Comparison of ENCODE assay signal across 8 cellular contexts in genomic region chr17:61862975-61863800, GRCh38. TPM values are rescaled to one million over a fixed set of nuclear protein-coding genes. Genes with fewer than 3 reads are reported as not detected.
DNase-seq lines count a peak whose midpoint lies in the region; ATAC-seq and TF ChIP-seq lines count a peak whose summit lies in the region.

BRIP1 (minus strand) TSS chr17:61863528; CDS start chr17:61861539, 1,989 bp downstream.

- H3K4me1 ChIP-seq in ovary (ENCODE audit: insufficient read depth) (peaks cover 2% of the 10 kb centered on the region), thyroid gland (peaks cover 0 to 5% of the 10 kb centered on the region in 2 donors)

- TF ChIP-seq POLR2A in ovary (IDR thresholded peaks at IDR 0.05) (no peak), thyroid gland (IDR thresholded peaks at IDR 0.05) (no peak)

- peak within 1 kb of the TSS; percentile 62 for H3K4me3 ChIP-seq in ovary
- peak within 1 kb of the TSS; percentile 50 to 82 (median 63) for H3K4me3 ChIP-seq in thyroid gland (replicated peaks in 1 of 3)

- H3K27ac Mint-ChIP-seq in activated naive CD4-positive, alpha-beta T cell treated with anti-CD3 and anti-CD28 coated beads, Interleukin-2, amount 50 U/mL, for 24 hours, result peak within 1 kb of the TSS; percentile 90

- H3K9me3 ChIP-seq in ovary, result no peaks in the 10 kb centered on the region
- no peaks in the 10 kb centered on the region for H3K9me3 ChIP-seq in thyroid gland

- 0 to 1% (median 1%) methylated on average over 42 to 43 of the region's 43 CpGs for WGBS in ovary, 3 donors
- 0 to 1% methylated on average over 33 to 43 of the region's 43 CpGs for WGBS in thyroid gland, 2 donors

- intact Hi-C loops in Right ventricle myocardium inferior (cut with DNase I), result no loop called here
- intact Hi-C loops in ovary (cut with DNase I), result no loop called here
- intact Hi-C loops in thyroid gland (cut with DNase I), result no loop called here

- DNase-seq in GM10266 (ENCODE audit: extremely low spot score), result peak; percentile 88
- peak; percentile 95 for DNase-seq in NCI-H1105 (lab: John Stamatoyannopoulos, UW)
- DNase-seq in SKM-1 (lab: John Stamatoyannopoulos, UW; ENCODE audit: unreplicated experiment), result peak; percentile 77
- DNase-seq in Right ventricle myocardium inferior (ENCODE audit: missing footprints), result peak; percentile 95
- DNase-seq in ovary, result peak; percentile 84 to 91 (median 85)
- peak; percentile 89 to 92 for DNase-seq in thyroid gland

- TF ChIP-seq EP300 in ovary (IDR thresholded peaks at IDR 0.05), result no peak

- peak within 1 kb of the TSS; percentile 94 for H3K4me3 Mint-ChIP-seq in activated naive CD4-positive, alpha-beta T cell treated with anti-CD3 and anti-CD28 coated beads, Interleukin-2, amount 50 U/mL, for 24 hours

- peaks cover 30% of the 10 kb centered on the region for H3K4me1 Mint-ChIP-seq in activated naive CD4-positive, alpha-beta T cell treated with anti-CD3 and anti-CD28 coated beads, Interleukin-2, amount 50 U/mL, for 24 hours

- ATAC-seq in HG02642 (IDR thresholded peaks at IDR 0.05; ENCODE audit: poor library complexity, unreplicated experiment) (peak; percentile 96), Right ventricle myocardium inferior (peak; percentile 99)

- TF ChIP-seq CTCF in GM10266 (IDR thresholded peaks at IDR 0.05; ENCODE audit: control insufficient read depth, insufficient read depth, low read depth, missing control alignments) (no peak), ovary (IDR thresholded peaks at IDR 0.05) (no peak), thyroid gland (IDR thresholded peaks at IDR 0.05) (no peak)

- no peaks in the 10 kb centered on the region for H3K36me3 Mint-ChIP-seq in activated naive CD4-positive, alpha-beta T cell treated with anti-CD3 and anti-CD28 coated beads, Interleukin-2, amount 50 U/mL, for 24 hours

- H3K36me3 ChIP-seq in ovary, result no peaks in the 10 kb centered on the region
- no peaks in the 10 kb centered on the region for H3K36me3 ChIP-seq in thyroid gland

- no peaks in the 10 kb centered on the region for H3K27me3 Mint-ChIP-seq in activated naive CD4-positive, alpha-beta T cell treated with anti-CD3 and anti-CD28 coated beads, Interleukin-2, amount 50 U/mL, for 24 hours

- H3K27me3 ChIP-seq in ovary (no peaks in the 10 kb centered on the region), thyroid gland (no peaks in the 10 kb centered on the region)

- H3K9me3 Mint-ChIP-seq in activated naive CD4-positive, alpha-beta T cell treated with anti-CD3 and anti-CD28 coated beads, Interleukin-2, amount 50 U/mL, for 24 hours, result no peaks in the 10 kb centered on the region

- H3K27ac ChIP-seq in ovary, result peak within 1 kb of the TSS; percentile 62 to 75
- peak within 1 kb of the TSS in 2 of 3 donors; percentile 47 to 67 for H3K27ac ChIP-seq in thyroid gland

RNA-seq across cellular contexts. Expression of gene BRIP1, which starts in this region (rescaled TPM):
- 0.24 TPM for total RNA-seq in Right ventricle myocardium inferior
- total RNA-seq in ovary, result 1 to 10 TPM in 5 of 7 donors, under 1 TPM in 2; 0.11 to 2.3 (median 1.3) TPM
- polyA plus RNA-seq in ovary, result under 1 TPM; 0.67 to 0.83 TPM
- total RNA-seq in thyroid gland, result under 1 TPM in 1 of 4 donors, not detected in 3; 0.40 TPM

Comparison
In these comparisons a context has a peak if more than half of its experiments do, and no peak if none do; other contexts are left out.
1. Peak in every context shown above with its lines: DNase-seq, ATAC-seq, H3K4me3 ChIP-seq and H3K27ac ChIP-seq.
2. Peak in DNase-seq and ATAC-seq in Right ventricle myocardium inferior; RNA of the gene not detected or under 1 TPM.
3. Peak in DNase-seq, H3K4me3 ChIP-seq and H3K27ac ChIP-seq in thyroid gland; RNA of the gene not detected or under 1 TPM.